1 cellular context compared by ENCODE assay signal in genomic region chr2:11160731-11161455, GRCh38.
TF ChIP-seq lines count a peak whose summit lies in the region.

No MANE protein-coding gene starts in this region.

TF ChIP-seq in K562, 482 proteins besides CTCF, POLR2A, EP300 and RAD21 (continued from another document):
- TF ChIP-seq, protein P1, sequence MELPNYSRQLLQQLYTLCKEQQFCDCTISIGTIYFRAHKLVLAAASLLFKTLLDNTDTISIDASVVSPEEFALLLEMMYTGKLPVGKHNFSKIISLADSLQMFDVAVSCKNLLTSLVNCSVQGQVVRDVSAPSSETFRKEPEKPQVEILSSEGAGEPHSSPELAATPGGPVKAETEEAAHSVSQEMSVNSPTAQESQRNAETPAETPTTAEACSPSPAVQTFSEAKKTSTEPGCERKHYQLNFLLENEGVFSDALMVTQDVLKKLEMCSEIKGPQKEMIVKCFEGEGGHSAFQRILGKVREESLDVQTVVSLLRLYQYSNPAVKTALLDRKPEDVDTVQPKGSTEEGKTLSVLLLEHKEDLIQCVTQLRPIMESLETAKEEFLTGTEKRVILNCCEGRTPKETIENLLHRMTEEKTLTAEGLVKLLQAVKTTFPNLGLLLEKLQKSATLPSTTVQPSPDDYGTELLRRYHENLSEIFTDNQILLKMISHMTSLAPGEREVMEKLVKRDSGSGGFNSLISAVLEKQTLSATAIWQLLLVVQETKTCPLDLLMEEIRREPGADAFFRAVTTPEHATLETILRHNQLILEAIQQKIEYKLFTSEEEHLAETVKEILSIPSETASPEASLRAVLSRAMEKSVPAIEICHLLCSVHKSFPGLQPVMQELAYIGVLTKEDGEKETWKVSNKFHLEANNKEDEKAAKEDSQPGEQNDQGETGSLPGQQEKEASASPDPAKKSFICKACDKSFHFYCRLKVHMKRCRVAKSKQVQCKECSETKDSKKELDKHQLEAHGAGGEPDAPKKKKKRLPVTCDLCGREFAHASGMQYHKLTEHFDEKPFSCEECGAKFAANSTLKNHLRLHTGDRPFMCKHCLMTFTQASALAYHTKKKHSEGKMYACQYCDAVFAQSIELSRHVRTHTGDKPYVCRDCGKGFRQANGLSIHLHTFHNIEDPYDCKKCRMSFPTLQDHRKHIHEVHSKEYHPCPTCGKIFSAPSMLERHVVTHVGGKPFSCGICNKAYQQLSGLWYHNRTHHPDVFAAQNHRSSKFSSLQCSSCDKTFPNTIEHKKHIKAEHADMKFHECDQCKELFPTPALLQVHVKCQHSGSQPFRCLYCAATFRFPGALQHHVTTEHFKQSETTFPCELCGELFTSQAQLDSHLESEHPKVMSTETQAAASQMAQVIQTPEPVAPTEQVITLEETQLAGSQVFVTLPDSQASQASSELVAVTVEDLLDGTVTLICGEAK (IDR thresholded peaks at IDR 0.05) = no peak
- TF ChIP-seq, protein P1 (CRISPR knock-in tag; IDR thresholded peaks at IDR 0.05) = no peak
- TF ChIP-seq RFX1 (IDR thresholded peaks at IDR 0.05) (no peak), ARID2 (IDR thresholded peaks at IDR 0.05) (no peak), NCOR1 (IDR thresholded peaks at IDR 0.05) (no peak), POLR3G (IDR thresholded peaks at IDR 0.05; ENCODE audit: extremely low read depth, insufficient read length, insufficient replicate concordance) (no peak), ZSCAN32 (CRISPR knock-in tag; IDR thresholded peaks at IDR 0.05) (no peak), E2F3 (CRISPR knock-in tag; IDR thresholded peaks at IDR 0.05) (no peak), NEUROD1 (IDR thresholded peaks at IDR 0.05; ENCODE audit: borderline replicate concordance, low read depth, low read length, partially characterized antibody) (no peak)
